In genomic region chr7:44277851-44278250, GRCh38 we compare ENCODE assay signal across 1 cellular context.
TF ChIP-seq lines count a peak whose summit lies in the region.

No MANE protein-coding gene starts in this region.

TF ChIP-seq in IMR-90, 13 proteins besides CTCF, POLR2A, EP300 and RAD21 (continued from another document):
- TF ChIP-seq, protein P1, sequence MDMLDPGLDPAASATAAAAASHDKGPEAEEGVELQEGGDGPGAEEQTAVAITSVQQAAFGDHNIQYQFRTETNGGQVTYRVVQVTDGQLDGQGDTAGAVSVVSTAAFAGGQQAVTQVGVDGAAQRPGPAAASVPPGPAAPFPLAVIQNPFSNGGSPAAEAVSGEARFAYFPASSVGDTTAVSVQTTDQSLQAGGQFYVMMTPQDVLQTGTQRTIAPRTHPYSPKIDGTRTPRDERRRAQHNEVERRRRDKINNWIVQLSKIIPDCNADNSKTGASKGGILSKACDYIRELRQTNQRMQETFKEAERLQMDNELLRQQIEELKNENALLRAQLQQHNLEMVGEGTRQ (IDR thresholded peaks at IDR 0.05; ENCODE audit: low read depth, low read length): no peak
- no peak for TF ChIP-seq NFE2L2 (IDR thresholded peaks at IDR 0.05; ENCODE audit: low read depth, low read length)
- TF ChIP-seq SMC3 (IDR thresholded peaks at IDR 0.05; ENCODE audit: low read depth, low read length): no peak
- no peak; the same call in 1 of the 2 replicates for TF ChIP-seq MXI1 (IDR thresholded peaks at IDR 0.05; ENCODE audit: borderline replicate concordance, low read depth, low read length)
- TF ChIP-seq MAFK (IDR thresholded peaks at IDR 0.05; ENCODE audit: low read depth, low read length): no peak
TF ChIP-seq in IMR-90: peak in this region for 0.
